ENCODE assay signal across 1 cellular context in genomic region chr20:22533823-22534751, GRCh38.
TF ChIP-seq lines count a peak whose summit lies in the region.

No MANE protein-coding gene starts in this region.

TF ChIP-seq in HepG2, 621 proteins besides CTCF, POLR2A, EP300 and RAD21 (continued from another document and continues in another):
- TF ChIP-seq ZBTB39 (CRISPR knock-in tag; IDR thresholded peaks at IDR 0.05) (peak; percentile 97), ZBTB38 (CRISPR knock-in tag; IDR thresholded peaks at IDR 0.05) (peak; percentile 98), ZNF556 (CRISPR knock-in tag; IDR thresholded peaks at IDR 0.05; ENCODE audit: borderline replicate concordance) (peak; percentile 99), ZNF468 (CRISPR knock-in tag; IDR thresholded peaks at IDR 0.05) (peak; percentile 92), ZBTB2 (CRISPR knock-in tag; IDR thresholded peaks at IDR 0.05; ENCODE audit: low read depth) (peak; percentile 69; the same call in 1 of the 2 replicates), THYN1 (CRISPR knock-in tag; IDR thresholded peaks at IDR 0.05; ENCODE audit: borderline replicate concordance, low read depth) (0 out of 2 replicates have a peak, but pooled peaks have one; percentile 85), FOXA1 (IDR thresholded peaks at IDR 0.05) (no peak), FOXA1 (CRISPR knock-in tag; IDR thresholded peaks at IDR 0.05) (peak; percentile 86), ELK4 (CRISPR knock-in tag; IDR thresholded peaks at IDR 0.05; ENCODE audit: borderline replicate concordance) (no peak; the same call in 1 of the 2 replicates), ZBTB7A (CRISPR knock-in tag; IDR thresholded peaks at IDR 0.05) (peak; percentile 84), ARNTL (CRISPR knock-in tag; IDR thresholded peaks at IDR 0.05) (peak; percentile 100), ZBTB3 (CRISPR knock-in tag; IDR thresholded peaks at IDR 0.05; ENCODE audit: borderline replicate concordance, low read depth) (peak; percentile 95), MED8 (CRISPR knock-in tag; IDR thresholded peaks at IDR 0.05; ENCODE audit: insufficient replicate concordance) (peak; percentile 99), ARID4A (CRISPR knock-in tag; IDR thresholded peaks at IDR 0.05; ENCODE audit: borderline replicate concordance) (peak; percentile 84), RARG (CRISPR knock-in tag; IDR thresholded peaks at IDR 0.05; ENCODE audit: low read depth) (peak; percentile 90; the same call in 1 of the 2 replicates), PBX3 (CRISPR knock-in tag; IDR thresholded peaks at IDR 0.05; ENCODE audit: borderline replicate concordance) (peak; percentile 81), AKAP8 (CRISPR knock-in tag; IDR thresholded peaks at IDR 0.05) (0 out of 2 replicates have a peak, but pooled peaks have one; percentile 83), U2AF1 (optimal IDR thresholded peaks at IDR 0.05; ENCODE audit: low read depth, low read length) (peak; percentile 91), ZBTB20 (CRISPR knock-in tag; IDR thresholded peaks at IDR 0.05; ENCODE audit: borderline replicate concordance, low read depth) (peak; percentile 98; the same call in 1 of the 2 replicates), ZNF7 (CRISPR knock-in tag; IDR thresholded peaks at IDR 0.05) (peak; percentile 74), GLMP (CRISPR knock-in tag; IDR thresholded peaks at IDR 0.05; ENCODE audit: borderline replicate concordance) (peak; percentile 83; the same call in 1 of the 2 replicates), ZNF264 (CRISPR knock-in tag; IDR thresholded peaks at IDR 0.05) (peak; percentile 97), ZNF337 (CRISPR knock-in tag; IDR thresholded peaks at IDR 0.05; ENCODE audit: borderline replicate concordance, low read depth) (peak; percentile 99), MATR3 (CRISPR knock-in tag; IDR thresholded peaks at IDR 0.05) (no peak), CREB1 (IDR thresholded peaks at IDR 0.05) (no peak), CREB1 (CRISPR knock-in tag; IDR thresholded peaks at IDR 0.05) (peak; percentile 68), FIP1L1 (IDR thresholded peaks at IDR 0.05; ENCODE audit: borderline replicate concordance, insufficient read depth, low read depth, low read length) (no peak), SOX13 (IDR thresholded peaks at IDR 0.05) (peak; percentile 94), SOX13 (CRISPR knock-in tag; conservative IDR thresholded peaks at IDR 0.05 in 1 of 2, IDR thresholded peaks at IDR 0.05 in 1 of 2) (peak in 1 of 2 experiments; percentile 96; a peak in 2 of 4 replicates), SPEN (CRISPR knock-in tag; IDR thresholded peaks at IDR 0.05; ENCODE audit: low read depth) (peak; percentile 96), RARA (CRISPR knock-in tag; IDR thresholded peaks at IDR 0.05) (peak; percentile 89), ZKSCAN1 (IDR thresholded peaks at IDR 0.05; ENCODE audit: low read length) (no peak), ZNF10 (CRISPR knock-in tag; IDR thresholded peaks at IDR 0.05; ENCODE audit: borderline replicate concordance, low read depth) (no peak), HNRNPK (IDR thresholded peaks at IDR 0.05; ENCODE audit: low read depth, low read length, poor library complexity, severe bottlenecking) (no peak), ISX (CRISPR knock-in tag; conservative IDR thresholded peaks at IDR 0.05) (peak; percentile 98), ZNF263 (CRISPR knock-in tag; IDR thresholded peaks at IDR 0.05) (peak; percentile 92), ZNF142 (CRISPR knock-in tag; IDR thresholded peaks at IDR 0.05) (peak; percentile 97), CBX2 (IDR thresholded peaks at IDR 0.05; ENCODE audit: low read depth, low read length) (no peak), CBX2 (CRISPR knock-in tag; IDR thresholded peaks at IDR 0.05; ENCODE audit: low read depth) (peak; percentile 97), REL (CRISPR knock-in tag; conservative IDR thresholded peaks at IDR 0.05) (no peak), ZNF275 (CRISPR knock-in tag; IDR thresholded peaks at IDR 0.05; ENCODE audit: borderline replicate concordance) (peak; percentile 98), CHCHD3 (CRISPR knock-in tag; IDR thresholded peaks at IDR 0.05) (peak; percentile 79; the same call in 1 of the 2 replicates), ZC3H4 (CRISPR knock-in tag; IDR thresholded peaks at IDR 0.05; ENCODE audit: borderline replicate concordance) (no peak), NR2C2 (CRISPR knock-in tag; IDR thresholded peaks at IDR 0.05; ENCODE audit: borderline replicate concordance) (peak; percentile 78)
